1 cellular context compared by ENCODE assay signal in the genomic region with DNA sequence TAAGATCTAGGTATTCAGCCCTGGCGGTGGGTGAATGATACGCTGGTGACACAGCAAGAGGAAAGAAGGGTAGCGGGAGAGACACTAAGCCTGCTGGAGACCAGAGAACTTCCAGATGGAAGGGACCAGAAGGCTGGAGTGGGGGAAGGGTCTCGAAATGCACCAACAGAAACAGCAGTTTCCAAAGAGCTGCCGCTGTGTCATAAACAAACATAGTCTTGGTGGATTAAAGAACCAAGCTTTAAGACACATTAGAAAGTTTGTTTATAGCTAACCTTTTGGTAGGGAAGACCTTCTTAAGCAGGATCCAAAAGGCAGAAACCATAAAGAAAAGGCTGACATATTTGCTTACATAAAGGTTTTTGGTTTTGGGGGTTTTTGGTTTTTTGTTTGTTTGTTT.
TF ChIP-seq lines count a peak whose summit lies in the region.

No MANE protein-coding gene starts in this region.

TF ChIP-seq in H1, 55 proteins besides CTCF, POLR2A, EP300 and RAD21:
- TF ChIP-seq TBP (IDR thresholded peaks at IDR 0.05; ENCODE audit: low read depth, low read length): no peak
- no peak for TF ChIP-seq ASH2L (IDR thresholded peaks at IDR 0.05; ENCODE audit: low read length)
- TF ChIP-seq SIN3A (conservative IDR thresholded peaks at IDR 0.05 in 1 of 2, IDR thresholded peaks at IDR 0.05 in 1 of 2; ENCODE audit: low read depth in 1 of 2, low read length in 2 of 2): no peak
- TF ChIP-seq YY1 (IDR thresholded peaks at IDR 0.05; ENCODE audit: low read depth, low read length): no peak
- TF ChIP-seq CBX8 (IDR thresholded peaks at IDR 0.05; ENCODE audit: borderline replicate concordance, low read depth, low read length): no peak
- no peak for TF ChIP-seq JUND (IDR thresholded peaks at IDR 0.05; ENCODE audit: low read length)
- no peak for TF ChIP-seq CTBP2 (IDR thresholded peaks at IDR 0.05; ENCODE audit: borderline replicate concordance, insufficient read depth, insufficient read length, low read length)
- TF ChIP-seq JUN (IDR thresholded peaks at IDR 0.05; ENCODE audit: low read depth, low read length): no peak
- no peak for TF ChIP-seq SRF (IDR thresholded peaks at IDR 0.05; ENCODE audit: low read depth, low read length)
- TF ChIP-seq SP4 (IDR thresholded peaks at IDR 0.05; ENCODE audit: low read length): no peak
